In genomic region chrX:67384403-67384802, GRCh38 we compare ENCODE assay signal across 2 cellular contexts.
TF ChIP-seq lines count a peak whose summit lies in the region.

No MANE protein-coding gene starts in this region.

TF ChIP-seq in GM23338, 12 proteins besides CTCF, POLR2A, EP300 and RAD21 (continued from another document):
- TF ChIP-seq REST (IDR thresholded peaks at IDR 0.05; ENCODE audit: unreplicated experiment) (no peak), JUNB (IDR thresholded peaks at IDR 0.05; ENCODE audit: unreplicated experiment) (no peak), ZNF462 (CRISPR knock-in tag; IDR thresholded peaks at IDR 0.05) (no peak), ZNF331 (CRISPR knock-in tag; IDR thresholded peaks at IDR 0.05; ENCODE audit: low read depth) (no peak), EZH2phosphoT487 (IDR thresholded peaks at IDR 0.05; ENCODE audit: unreplicated experiment) (no peak), STAT1 (IDR thresholded peaks at IDR 0.05; ENCODE audit: unreplicated experiment) (no peak), ETS1 (IDR thresholded peaks at IDR 0.05) (no peak)

TF ChIP-seq in WTC11, 78 proteins besides CTCF, POLR2A, EP300 and RAD21 (continued from another document):
- TF ChIP-seq STAT6 (CRISPR knock-in tag; conservative IDR thresholded peaks at IDR 0.05; ENCODE audit: low read depth) = no peak
- TF ChIP-seq NFE2L1 (CRISPR knock-in tag; IDR thresholded peaks at IDR 0.05) = no peak
- no peak for TF ChIP-seq ATF3 (CRISPR knock-in tag; conservative IDR thresholded peaks at IDR 0.05)
- TF ChIP-seq ZNF416 (CRISPR knock-in tag; IDR thresholded peaks at IDR 0.05) = no peak
- no peak for TF ChIP-seq ERG (CRISPR knock-in tag; IDR thresholded peaks at IDR 0.05)
- TF ChIP-seq TEAD4 (CRISPR knock-in tag; IDR thresholded peaks at IDR 0.05) = no peak
- no peak for TF ChIP-seq NR2C2 (CRISPR knock-in tag; IDR thresholded peaks at IDR 0.05)
- no peak for TF ChIP-seq ATF2 (CRISPR knock-in tag; IDR thresholded peaks at IDR 0.05; ENCODE audit: borderline replicate concordance, low read depth)
- no peak for TF ChIP-seq CREB1 (CRISPR knock-in tag; IDR thresholded peaks at IDR 0.05)
- no peak for TF ChIP-seq JUN (CRISPR knock-in tag; IDR thresholded peaks at IDR 0.05)
- no peak for TF ChIP-seq SMAD4 (CRISPR knock-in tag; IDR thresholded peaks at IDR 0.05)
- TF ChIP-seq ZNF138 (CRISPR knock-in tag; conservative IDR thresholded peaks at IDR 0.05) = no peak
- TF ChIP-seq FOXP1 (CRISPR knock-in tag; IDR thresholded peaks at IDR 0.05; ENCODE audit: borderline replicate concordance) = no peak
- no peak for TF ChIP-seq ATF6 (CRISPR knock-in tag; IDR thresholded peaks at IDR 0.05)
- no peak for TF ChIP-seq USF1 (CRISPR knock-in tag; IDR thresholded peaks at IDR 0.05)
- TF ChIP-seq ZNF232 (CRISPR knock-in tag; IDR thresholded peaks at IDR 0.05) = no peak
